Comparison of ENCODE assay signal across 17 cellular contexts in the genomic region with DNA sequence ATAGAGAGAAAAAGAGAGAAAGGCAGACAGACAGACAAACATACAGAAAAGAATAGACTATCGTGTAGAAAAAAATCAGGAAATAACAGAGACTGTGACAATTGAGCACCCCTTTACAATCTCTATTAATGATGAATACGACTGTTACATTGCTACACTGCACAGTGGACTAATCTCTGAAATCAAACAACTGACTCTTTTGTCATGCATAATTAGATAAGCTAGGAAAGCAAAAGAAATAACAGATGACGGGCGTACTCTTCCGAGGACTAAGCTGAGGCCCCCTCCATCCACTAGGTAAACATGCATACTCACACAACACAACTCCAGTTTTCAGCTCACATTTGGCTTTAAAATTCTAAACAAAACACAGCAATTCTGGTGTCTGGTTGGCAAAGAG.
DNase-seq lines count a peak whose midpoint lies in the region; ATAC-seq and TF ChIP-seq lines count a peak whose summit lies in the region.
"Had no signal": no experiment of that assay in that cellular context is flagged by ENCODE, and none has a peak within 500 bp of the region (broad histone marks: within the 10 kb centered on the region; RNA-seq: fewer than 3 reads in every experiment).

No MANE protein-coding gene starts in this region.

- peaks cover 6% of the 10 kb centered on the region for H3K4me1 ChIP-seq in neural progenitor cell
- H3K4me1 ChIP-seq: BLaER1, Peyer's patch had no signal

- ATAC-seq in GM18498 (IDR thresholded peaks at IDR 0.05; ENCODE audit: unreplicated experiment), result no peak
- ATAC-seq in HG03159 (IDR thresholded peaks at IDR 0.05; ENCODE audit: unreplicated experiment), result no peak

- no peaks in the 10 kb centered on the region for H3K9me3 Mint-ChIP-seq in neural progenitor cell
- H3K9me3 Mint-ChIP-seq: H9 had no signal

- H3K27me3 Mint-ChIP-seq in neural progenitor cell (ENCODE audit: insufficient read depth, low read depth), result no peaks in the 10 kb centered on the region
- H3K27me3 Mint-ChIP-seq: CD8-positive, alpha-beta memory T cell had no signal

- H3K36me3 Mint-ChIP-seq in neural progenitor cell, result no peaks in the 10 kb centered on the region
- H3K36me3 Mint-ChIP-seq: CD8-positive, alpha-beta memory T cell had no signal

- H3F3A ChIP-seq in neural progenitor cell (ENCODE audit: low read depth), result no peaks in the 10 kb centered on the region

- no peaks in the 10 kb centered on the region for H4K20me1 ChIP-seq in neural progenitor cell (ENCODE audit: low read depth)
- H4K20me1 ChIP-seq: BLaER1 had no signal

- H3K9me3 ChIP-seq in neural progenitor cell (ENCODE audit: low read depth), result no peaks in the 10 kb centered on the region
- H3K9me3 ChIP-seq: BLaER1, Peyer's patch had no signal

- H3K4me3 Mint-ChIP-seq in neural progenitor cell, result no peak overlapping the region
- H3K4me3 Mint-ChIP-seq: CD8-positive, alpha-beta memory T cell; H9 had no signal

- no peak for TF ChIP-seq CTCF in neural progenitor cell (IDR thresholded peaks at IDR 0.05)

- H3K4me3 ChIP-seq in neural progenitor cell, result no peak overlapping the region
- H3K4me3 ChIP-seq: BLaER1, Peyer's patch had no signal

- no peaks in the 10 kb centered on the region for H3K27me3 ChIP-seq in neural progenitor cell
- H3K27me3 ChIP-seq: BLaER1, Peyer's patch had no signal

- no peak overlapping the region for H3K27ac ChIP-seq in neural progenitor cell
- H3K27ac ChIP-seq: 22Rv1, BLaER1, Peyer's patch had no signal

- H3K4me2 ChIP-seq in neural progenitor cell, result no peak overlapping the region
- H3K4me2 ChIP-seq: BLaER1 had no signal

- peaks cover 8% of the 10 kb centered on the region for H3K4me1 Mint-ChIP-seq in neural progenitor cell
- H3K4me1 Mint-ChIP-seq: CD8-positive, alpha-beta memory T cell had no signal

- H3K79me2 ChIP-seq in neural progenitor cell (ENCODE audit: low read depth), result no peaks in the 10 kb centered on the region

- no peak overlapping the region for H3K9ac ChIP-seq in neural progenitor cell
- H3K9ac ChIP-seq: BLaER1 had no signal

- H3K27ac Mint-ChIP-seq in neural progenitor cell, result no peak overlapping the region
- H3K27ac Mint-ChIP-seq: CD8-positive, alpha-beta memory T cell had no signal

- peak; percentile 28 for DNase-seq in NCI-H1436 (lab: John Stamatoyannopoulos, UW)
- no peak for DNase-seq in NCI-H1436 treated with DMSO at 0.1 percent for 48 hours (lab: John Stamatoyannopoulos, UW)
- peak; percentile 63 for DNase-seq in NCI-H1105 treated with DMSO at 0.1 percent for 48 hours (lab: John Stamatoyannopoulos, UW)
- DNase-seq in NCI-H748 treated with DMSO at 0.1 percent for 48 hours (lab: John Stamatoyannopoulos, UW), result peak; percentile 83
- no peak for DNase-seq in neural progenitor cell (ENCODE audit: low spot score)
- DNase-seq in nucleus accumbens (lab: John Stamatoyannopoulos, UW), result no peak
- DNase-seq: CD8-positive, alpha-beta memory T cell; H9; Kasumi-1; NCI-H1694; NCI-H526; Peyer's patch; Right ventricle myocardium superior had no signal

- peak overlapping the region; percentile 43 for H2AFZ ChIP-seq in neural progenitor cell (replicated peaks)

- H3K36me3 ChIP-seq in neural progenitor cell, result no peaks in the 10 kb centered on the region
- H3K36me3 ChIP-seq: BLaER1, Peyer's patch had no signal

Comparison
In these comparisons a context has a peak if more than half of its experiments do, and no peak if none do; other contexts are left out.
1. DNase-seq: peak in NCI-H1436 (single experiment), NCI-H1105 treated with DMSO at 0.1 percent for 48 hours (single experiment) and NCI-H748 treated with DMSO at 0.1 percent for 48 hours (single experiment); none in NCI-H1436 treated with DMSO at 0.1 percent for 48 hours (single experiment), neural progenitor cell (single experiment) and nucleus accumbens (0 of 56).